Comparison of ENCODE assay signal across 12 cellular contexts in the genomic region with DNA sequence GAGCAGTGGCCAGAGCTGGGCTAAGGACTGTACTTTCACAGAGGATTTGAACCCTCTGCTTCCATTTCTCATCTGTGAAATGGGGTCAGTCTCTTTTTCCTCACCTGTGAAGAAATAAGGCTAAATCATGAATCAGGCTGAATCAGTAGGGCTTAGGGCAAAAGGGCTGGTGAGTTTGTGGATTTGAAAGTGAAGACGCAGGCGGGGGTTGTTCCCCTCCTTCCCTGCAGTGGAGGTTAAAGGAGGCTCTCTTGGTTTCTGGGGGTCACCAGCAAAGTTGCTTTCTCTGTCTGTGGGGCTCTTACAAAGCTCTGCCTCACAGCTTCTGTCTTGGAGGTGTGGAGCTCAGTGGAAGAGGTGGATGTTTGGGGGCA. TPM values are rescaled to one million over a fixed set of nuclear protein-coding genes. Genes with fewer than 3 reads are reported as not detected.
DNase-seq lines count a peak whose midpoint lies in the region; ATAC-seq, FAIRE-seq and TF ChIP-seq lines count a peak whose summit lies in the region.
"Had no signal": no experiment of that assay in that cellular context is flagged by ENCODE, and none has a peak within 500 bp of the region (broad histone marks: within the 10 kb centered on the region; RNA-seq: fewer than 3 reads in every experiment).

No MANE protein-coding gene starts in this region.

- ATAC-seq in GM21717 (IDR thresholded peaks at IDR 0.05; ENCODE audit: unreplicated experiment) (peak; percentile 2), HepG2 (no peak), HG02610 (IDR thresholded peaks at IDR 0.05; ENCODE audit: unreplicated experiment) (no peak)
- no peak for ATAC-seq in stimulated activated naive B cell treated with anti-CD40 and anti-IgM and Interleukin-4, amounts not matched to agents 10 μg/mL and 1 μg/mL and 100 μg/mL, for 72 hours (replicated peaks)

- H3K4me3 ChIP-seq in astrocyte (ENCODE audit: insufficient read depth, low read depth, low read length) (peak overlapping the region; percentile 11), HepG2 (replicated peaks in 1 of 3; ENCODE audit: insufficient read depth in 1 of 3, low read depth in 2 of 3, low read length in 3 of 3) (no peak overlapping the region)

- intact Hi-C loops in HepG2 (cut with micrococcal nuclease; ENCODE audit: unreplicated experiment), result no loop called here

- no peak for DNase-seq in astrocyte (ENCODE audit: low read depth)
- DNase-seq in HepG2 (ENCODE audit: low spot score), result no peak
- DNase-seq in stimulated activated naive B cell treated with anti-CD40 and anti-IgM and Interleukin-4, amounts not matched to agents 10 μg/mL and 1 μg/mL and 100 μg/mL, for 72 hours, result no peak
- no peak for DNase-seq in activated CD4-positive, alpha-beta T cell treated with anti-CD3 and anti-CD28 coated beads, Interleukin-2, amount 50 U/mL, for 48 hours
- DNase-seq in DMS153 treated with DMSO at 0.1 percent for 48 hours (lab: John Stamatoyannopoulos, UW; ENCODE audit: unreplicated experiment), result no peak
- no peak for DNase-seq in NCI-H1694 (lab: John Stamatoyannopoulos, UW)
- DNase-seq: effector memory CD4-positive, alpha-beta T cell; NCI-H146 had no signal

- H3K4me1 ChIP-seq in astrocyte (ENCODE audit: insufficient read depth, low read length) (peaks cover 63% of the 10 kb centered on the region), HepG2 (ENCODE audit: insufficient read depth, low read length) (peaks cover 59% of the 10 kb centered on the region)

- H3K27ac ChIP-seq in astrocyte (ENCODE audit: low read depth, low read length) (peak overlapping the region; percentile 95), HepG2 (ENCODE audit: extremely low read length, insufficient read depth, low read length) (no peak overlapping the region)

- FAIRE-seq in astrocyte (lab: Jason Lieb, UNC) (no peak), HepG2 (lab: Jason Lieb, UNC) (no peak)
- FAIRE-seq: D721Med had no signal

- peak overlapping the region; percentile 98 for H3K9ac ChIP-seq in astrocyte (ENCODE audit: low read length)
- H3K9ac ChIP-seq in HepG2 (ENCODE audit: insufficient read depth, low read depth, low read length), result no peak overlapping the region

- H3K27me3 Mint-ChIP-seq in astrocyte (ENCODE audit: low read depth, unreplicated experiment), result no peaks in the 10 kb centered on the region
- no peaks in the 10 kb centered on the region for H3K27me3 Mint-ChIP-seq in stimulated activated naive B cell treated with anti-CD40 and anti-IgM and Interleukin-4, amounts not matched to agents 10 μg/mL and 1 μg/mL and 100 μg/mL, for 72 hours

- WGBS in HepG2 (ENCODE audit: low lambda C conversion rate), result 100% methylated on average over 2 of the region's 2 CpGs

- peak overlapping the region; percentile 87 for H3K4me3 Mint-ChIP-seq in astrocyte (ENCODE audit: unreplicated experiment)
- H3K4me3 Mint-ChIP-seq in stimulated activated naive B cell treated with anti-CD40 and anti-IgM and Interleukin-4, amounts not matched to agents 10 μg/mL and 1 μg/mL and 100 μg/mL, for 72 hours, result no peak overlapping the region
- H3K4me3 Mint-ChIP-seq: activated T-helper 1 cell treated with anti-CD3 and anti-CD28 coated beads, Interleukin-12 subunit alpha, Interleukin-12 subunit beta, Interleukin-2, Interleukin-4 antibody, amounts not matched to agents 30 ng/mL and 10 ng/mL and 1 ng/mL, durations not matched to agents 14 hours and 24 hours and 36 hours had no signal

- no peaks in the 10 kb centered on the region for H3K9me3 ChIP-seq in astrocyte (ENCODE audit: insufficient read depth, low read depth, low read length)
- no peaks in the 10 kb centered on the region for H3K9me3 ChIP-seq in HepG2 (ENCODE audit: low read length)

- H3K27ac Mint-ChIP-seq in astrocyte (ENCODE audit: unreplicated experiment), result peak overlapping the region; percentile 95
- peak overlapping the region; percentile 68 for H3K27ac Mint-ChIP-seq in stimulated activated naive B cell treated with anti-CD40 and anti-IgM and Interleukin-4, amounts not matched to agents 10 μg/mL and 1 μg/mL and 100 μg/mL, for 72 hours
- H3K27ac Mint-ChIP-seq: activated T-helper 1 cell treated with anti-CD3 and anti-CD28 coated beads, Interleukin-12 subunit alpha, Interleukin-12 subunit beta, Interleukin-2, Interleukin-4 antibody, amounts not matched to agents 30 ng/mL and 10 ng/mL and 1 ng/mL, durations not matched to agents 14 hours and 24 hours and 36 hours had no signal

- H3K4me2 ChIP-seq in astrocyte (ENCODE audit: low read length) (peak overlapping the region; percentile 96), HepG2 (ENCODE audit: low read depth, low read length) (no peak overlapping the region)

- no peak for TF ChIP-seq POLR2A in HepG2 (IDR thresholded peaks at IDR 0.05; ENCODE audit: insufficient read depth in 1 of 2, low read depth in 2 of 2, low read length in 2 of 2)

- peaks cover 15% of the 10 kb centered on the region for H3K36me3 Mint-ChIP-seq in astrocyte (ENCODE audit: low read depth, unreplicated experiment)
- H3K36me3 Mint-ChIP-seq in stimulated activated naive B cell treated with anti-CD40 and anti-IgM and Interleukin-4, amounts not matched to agents 10 μg/mL and 1 μg/mL and 100 μg/mL, for 72 hours, result no peaks in the 10 kb centered on the region

- no peak overlapping the region for H2AFZ ChIP-seq in astrocyte (ENCODE audit: low read depth, low read length)
- no peak overlapping the region for H2AFZ ChIP-seq in HepG2 (ENCODE audit: low read length)

- POLR2A ChIA-PET in HepG2 (lab: Yijun Ruan, JAX), result interaction anchor here (1.1 to 2.3 kb wide), 4 partner anchors 14 to 52 kb away, joined by 5 to 8 read pairs (median 6); no protein-coding TSS in a partner anchor

- H3K4me1 Mint-ChIP-seq in astrocyte (ENCODE audit: low read depth, unreplicated experiment), result peaks cover 63% of the 10 kb centered on the region
- H3K4me1 Mint-ChIP-seq in stimulated activated naive B cell treated with anti-CD40 and anti-IgM and Interleukin-4, amounts not matched to agents 10 μg/mL and 1 μg/mL and 100 μg/mL, for 72 hours, result peaks cover 33 to 44% of the 10 kb centered on the region in 2 donors

- no TSS peak for BruUV-seq in HepG2 (replicated peaks; lab: Mats Ljungman, UMichigan)

- H3K36me3 ChIP-seq in astrocyte (ENCODE audit: insufficient read depth, low read length) (peaks cover 2% of the 10 kb centered on the region), HepG2 (replicated peaks in 1 of 2; ENCODE audit: control insufficient read depth in 1 of 2, insufficient read depth in 2 of 2, low read length in 2 of 2) (peaks cover 1 to 38% of the 10 kb centered on the region in 2 experiments; a peak in 3 of 5 replicates)

- TF ChIP-seq EP300 in HepG2 (IDR thresholded peaks at IDR 0.05; ENCODE audit: low read depth in 2 of 2, low read length in 2 of 2), result no peak
- TF ChIP-seq EP300 in HepG2 (CRISPR knock-in tag; IDR thresholded peaks at IDR 0.05; ENCODE audit: borderline replicate concordance), result no peak

- peaks cover 59% of the 10 kb centered on the region for H4K20me1 ChIP-seq in astrocyte (ENCODE audit: insufficient read depth, low read length)
- peaks cover 54% of the 10 kb centered on the region for H4K20me1 ChIP-seq in HepG2 (ENCODE audit: insufficient read depth, low read length)

- TF ChIP-seq RAD21 in HepG2 (CRISPR knock-in tag; IDR thresholded peaks at IDR 0.05), result no peak

- H3K27me3 ChIP-seq in astrocyte (ENCODE audit: insufficient read depth, low read length) (no peaks in the 10 kb centered on the region), HepG2 (ENCODE audit: control insufficient read depth in 1 of 2, insufficient read depth in 2 of 2, low read length in 2 of 2) (no peaks in the 10 kb centered on the region; a peak in 1 of 5 replicates)

- CTCF ChIA-PET in HepG2 (lab: Yijun Ruan, JAX; ENCODE audit: low intra/inter-chr PET ratio, low total read pairs), result no interaction called here

- in situ Hi-C loops in HepG2 (cut with HindIII; ENCODE audit: extremely low pct_ligation_motif_present, low pct_unique_long_range_greater_than_20kb), result no loop called here

- peaks cover 90% of the 10 kb centered on the region for H3K79me2 ChIP-seq in astrocyte (ENCODE audit: insufficient read depth, low read length)
- peaks cover 74% of the 10 kb centered on the region for H3K79me2 ChIP-seq in HepG2 (ENCODE audit: insufficient read depth, low read length)

- no peaks in the 10 kb centered on the region for H3K9me3 Mint-ChIP-seq in astrocyte (ENCODE audit: unreplicated experiment)
- no peaks in the 10 kb centered on the region for H3K9me3 Mint-ChIP-seq in stimulated activated naive B cell treated with anti-CD40 and anti-IgM and Interleukin-4, amounts not matched to agents 10 μg/mL and 1 μg/mL and 100 μg/mL, for 72 hours
- H3K9me3 Mint-ChIP-seq: activated T-helper 1 cell treated with anti-CD3 and anti-CD28 coated beads, Interleukin-12 subunit alpha, Interleukin-12 subunit beta, Interleukin-2, Interleukin-4 antibody, amounts not matched to agents 30 ng/mL and 10 ng/mL and 1 ng/mL, durations not matched to agents 14 hours and 24 hours and 36 hours had no signal

- TF ChIP-seq CTCF in astrocyte (IDR thresholded peaks at IDR 0.05; ENCODE audit: insufficient read depth, low read depth, low read length) (no peak), HepG2 (CRISPR knock-in tag; IDR thresholded peaks at IDR 0.05) (no peak)

RNA-seq across cellular contexts. Expression of gene NDST1, which starts 17.6 kb away (rescaled TPM):
- total RNA-seq in astrocyte (293 and 321 TPM in 2 replicates), HepG2 (2016; rRNA removed; fragmentation: Illumina TruSeq; extraction: Trizol) (22.1 and 26.2 TPM in 2 replicates)
- 6.5 and 8.8 TPM in 2 replicates for total RNA-seq in HepG2 (2016; cell fraction: cytosol; rRNA removed; fragmentation: Illumina TruSeq; extraction: Trizol; ENCODE audit: low read depth)
- total RNA-seq in HepG2 (2016; cell fraction: insoluble cytoplasmic fraction; rRNA removed; fragmentation: Illumina TruSeq; extraction: Trizol), result 19.6 and 25.2 TPM in 2 replicates
- total RNA-seq in HepG2 (2016; cell fraction: membrane; rRNA removed; fragmentation: Illumina TruSeq; extraction: Trizol), result 16.4 and 18.4 TPM in 2 replicates
- 25.2 and 29.3 TPM in 2 replicates for total RNA-seq in HepG2 (2016; cell fraction: nucleus; rRNA removed; fragmentation: Illumina TruSeq; extraction: Trizol)
- polyA plus RNA-seq in HepG2 (2011; rRNA removed), result 23.8 and 35.0 TPM in 2 replicates
- polyA plus RNA-seq in HepG2 (2011; cell fraction: cytosol; rRNA removed), result 18.9 and 20.3 TPM in 2 replicates
- polyA plus RNA-seq in HepG2 (2011; cell fraction: nucleus; rRNA removed), result 67.6 and 71.1 TPM in 2 replicates
- 36.0 and 40.8 TPM in 2 replicates for polyA plus RNA-seq in HepG2 (2012)
- 2.7 and 3.1 TPM in 2 replicates for polyA plus RNA-seq in HepG2 (2016; cell fraction: cytosol; fragmentation: Illumina TruSeq; extraction: Trizol; ENCODE audit: low read depth)
- 15.4 and 18.3 TPM in 2 replicates for polyA plus RNA-seq in HepG2 (2016; cell fraction: insoluble cytoplasmic fraction; fragmentation: Illumina TruSeq; extraction: Trizol; ENCODE audit: low read depth)
- polyA plus RNA-seq in HepG2 (2016; cell fraction: membrane; fragmentation: Illumina TruSeq; extraction: Trizol; ENCODE audit: low read depth), result 7.8 TPM in 2 replicates
- 29.1 and 30.9 TPM in 2 replicates for polyA plus RNA-seq in HepG2 (2016; cell fraction: nucleus; fragmentation: Illumina TruSeq; extraction: Trizol; ENCODE audit: insufficient read depth, low read depth)
- 12.5 and 73.9 TPM in 2 replicates for polyA minus RNA-seq in HepG2 (2011; rRNA and poly(A)+ RNA removed; ENCODE audit: low replicate concordance)
- polyA minus RNA-seq in HepG2 (2011; cell fraction: cytosol; rRNA and poly(A)+ RNA removed), result 20.8 and 29.5 TPM in 2 replicates
- 55.1 and 55.2 TPM in 2 replicates for polyA minus RNA-seq in HepG2 (2011; cell fraction: nucleus; rRNA and poly(A)+ RNA removed)

RNA-seq across cellular contexts. Expression of gene RPS14, which starts 40.7 kb away (rescaled TPM):
- 1,823 and 2,054 TPM in 2 replicates for total RNA-seq in astrocyte
- 2,116 and 2,466 TPM in 2 replicates for total RNA-seq in HepG2 (2016; rRNA removed; fragmentation: Illumina TruSeq; extraction: Trizol)
- 3,305 and 3,520 TPM in 2 replicates for total RNA-seq in HepG2 (2016; cell fraction: cytosol; rRNA removed; fragmentation: Illumina TruSeq; extraction: Trizol; ENCODE audit: low read depth)
- 2,149 and 2,588 TPM in 2 replicates for total RNA-seq in HepG2 (2016; cell fraction: insoluble cytoplasmic fraction; rRNA removed; fragmentation: Illumina TruSeq; extraction: Trizol)
- 4,929 and 5,069 TPM in 2 replicates for total RNA-seq in HepG2 (2016; cell fraction: membrane; rRNA removed; fragmentation: Illumina TruSeq; extraction: Trizol)
- 644 and 721 TPM in 2 replicates for total RNA-seq in HepG2 (2016; cell fraction: nucleus; rRNA removed; fragmentation: Illumina TruSeq; extraction: Trizol)
- 3,058 and 3,295 TPM in 2 replicates for polyA plus RNA-seq in HepG2 (2011; rRNA removed)
- polyA plus RNA-seq in HepG2 (2011; cell fraction: cytosol; rRNA removed), result 6,315 and 8,239 TPM in 2 replicates
- 1,184 and 1,580 TPM in 2 replicates for polyA plus RNA-seq in HepG2 (2011; cell fraction: nucleus; rRNA removed)
- polyA plus RNA-seq in HepG2 (2012), result 3,506 and 4,895 TPM in 2 replicates
- 3,347 and 3,785 TPM in 2 replicates for polyA plus RNA-seq in HepG2 (2016; cell fraction: cytosol; fragmentation: Illumina TruSeq; extraction: Trizol; ENCODE audit: low read depth)
- polyA plus RNA-seq in HepG2 (2016; cell fraction: insoluble cytoplasmic fraction; fragmentation: Illumina TruSeq; extraction: Trizol; ENCODE audit: low read depth), result 2,246 and 2,277 TPM in 2 replicates
- polyA plus RNA-seq in HepG2 (2016; cell fraction: membrane; fragmentation: Illumina TruSeq; extraction: Trizol; ENCODE audit: low read depth), result 4,452 and 4,569 TPM in 2 replicates
- polyA plus RNA-seq in HepG2 (2016; cell fraction: nucleus; fragmentation: Illumina TruSeq; extraction: Trizol; ENCODE audit: insufficient read depth, low read depth), result 1,056 and 1,136 TPM in 2 replicates
- 795 and 1,496 TPM in 2 replicates for polyA minus RNA-seq in HepG2 (2011; rRNA and poly(A)+ RNA removed; ENCODE audit: low replicate concordance)
- 375 and 432 TPM in 2 replicates for polyA minus RNA-seq in HepG2 (2011; cell fraction: cytosol; rRNA and poly(A)+ RNA removed)
- 180 and 283 TPM in 2 replicates for polyA minus RNA-seq in HepG2 (2011; cell fraction: nucleus; rRNA and poly(A)+ RNA removed)
